In the genomic region with DNA sequence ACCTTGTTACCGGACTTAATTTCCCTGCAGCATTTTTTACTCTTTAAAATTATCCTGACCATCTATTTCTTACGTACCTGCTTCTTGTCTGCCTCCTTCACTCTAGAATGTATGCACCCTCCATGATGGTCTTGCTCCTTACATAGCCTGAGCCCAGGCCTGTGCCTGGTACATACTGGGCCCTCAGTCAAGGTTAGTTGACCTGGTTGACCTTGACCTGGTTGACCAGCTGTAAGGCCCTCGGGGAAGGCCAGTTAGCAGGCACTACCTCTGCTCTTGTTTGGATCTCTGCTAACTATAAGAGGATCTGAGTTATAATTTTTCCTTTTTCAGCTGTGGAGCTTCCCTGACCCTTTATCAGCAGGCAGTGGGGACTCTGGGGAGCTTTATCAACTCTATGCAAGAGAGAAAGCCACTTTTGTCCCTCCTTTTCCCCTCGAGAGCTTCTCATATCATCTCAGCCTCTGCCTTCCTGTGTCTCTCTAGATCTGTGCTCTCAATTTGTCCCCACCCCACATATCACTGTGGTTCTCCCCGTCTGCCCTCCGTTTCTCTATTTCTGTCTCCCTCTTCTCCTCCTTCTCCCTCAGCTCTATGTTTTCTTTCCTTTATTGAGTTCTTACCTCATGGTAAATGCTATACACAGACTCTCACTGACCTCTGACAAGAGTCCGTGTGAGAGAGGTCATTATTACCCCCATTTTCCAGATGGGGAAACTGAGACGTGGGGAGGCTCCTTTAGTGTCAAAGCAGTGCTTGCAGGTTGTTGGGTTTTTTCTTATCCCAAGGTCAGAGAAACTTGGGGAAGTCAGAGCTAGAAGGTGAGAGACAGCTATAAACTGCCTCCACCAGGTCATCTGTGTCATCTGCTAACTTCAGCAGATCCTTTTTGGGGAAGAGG, we compare ENCODE assay signal across 16 cellular contexts. TPM values are rescaled to one million over a fixed set of nuclear protein-coding genes. Genes with fewer than 3 reads are reported as not detected.
DNase-seq lines count a peak whose midpoint lies in the region; ATAC-seq and TF ChIP-seq lines count a peak whose summit lies in the region.
"Had no signal": no experiment of that assay in that cellular context is flagged by ENCODE, and none has a peak within 500 bp of the region (broad histone marks: within the 10 kb centered on the region; RNA-seq: fewer than 3 reads in every experiment).

No MANE protein-coding gene starts in this region.

- no peaks in the 10 kb centered on the region for H3K9me3 Mint-ChIP-seq in natural killer cell
- H3K9me3 Mint-ChIP-seq in natural killer cell treated with Interleukin-12 subunit alpha and Interleukin-12 subunit beta and Interleukin-15 and Interleukin-18, amount 100 ng/mL, for 72 hours: no peaks in the 10 kb centered on the region
- no peaks in the 10 kb centered on the region for H3K9me3 Mint-ChIP-seq in nephron progenitor cell

- no peaks in the 10 kb centered on the region for H3K27me3 ChIP-seq in esophagus muscularis mucosa
- no peaks in the 10 kb centered on the region for H3K27me3 ChIP-seq in aorta (ENCODE audit: control insufficient read depth in 1 of 2, insufficient read depth in 2 of 2, low read length in 1 of 2)
- no peaks in the 10 kb centered on the region for H3K27me3 ChIP-seq in esophagus squamous epithelium

- H3K4me1 ChIP-seq in esophagus muscularis mucosa (peaks cover 21 to 27% (median 24%) of the 10 kb centered on the region in 4 donors), aorta (ENCODE audit: control insufficient read depth in 1 of 2, insufficient read depth in 2 of 2, low read length in 2 of 2) (no peaks in the 10 kb centered on the region), esophagus squamous epithelium (peaks cover 0 to 12% (median 5%) of the 10 kb centered on the region in 3 donors)

- TF ChIP-seq EP300 in esophagus muscularis mucosa (IDR thresholded peaks at IDR 0.05): no peak

- ATAC-seq in natural killer cell: no peak
- no peak for ATAC-seq in natural killer cell treated with Interleukin-12 subunit alpha and Interleukin-12 subunit beta and Interleukin-15 and Interleukin-18, amount 100 ng/mL, for 72 hours
- ATAC-seq in aorta (ENCODE audit: low FRiP score): no peak
- ATAC-seq: T-helper 17 cell had no signal

- TF ChIP-seq POLR2A in esophagus muscularis mucosa (IDR thresholded peaks at IDR 0.05; ENCODE audit: low read depth) (no peak), esophagus squamous epithelium (IDR thresholded peaks at IDR 0.05) (no peak)

- H3K4me3 Mint-ChIP-seq in natural killer cell (peak overlapping the region; percentile 37), nephron progenitor cell (peak overlapping the region; percentile 43)
- no peak overlapping the region for H3K4me3 Mint-ChIP-seq in natural killer cell treated with Interleukin-12 subunit alpha and Interleukin-12 subunit beta and Interleukin-15 and Interleukin-18, amount 100 ng/mL, for 72 hours
- H3K4me3 Mint-ChIP-seq: CD4-positive, alpha-beta memory T cell; T-helper 17 cell had no signal

- intact Hi-C loops in natural killer cell (cut with micrococcal nuclease): no loop called here
- intact Hi-C loops in esophagus muscularis mucosa (cut with DNase I): no loop called here
- intact Hi-C loops in aorta (cut with DNase I): loop anchor here in 1 of 2 donors (10.0 kb wide), 1 partner anchor 101 kb away; no protein-coding TSS in a partner anchor
- intact Hi-C loops in esophagus squamous epithelium (cut with DNase I): no loop called here

- H3K36me3 Mint-ChIP-seq in natural killer cell (no peaks in the 10 kb centered on the region), nephron progenitor cell (ENCODE audit: low read depth) (peaks cover 4% of the 10 kb centered on the region)
- no peaks in the 10 kb centered on the region for H3K36me3 Mint-ChIP-seq in natural killer cell treated with Interleukin-12 subunit alpha and Interleukin-12 subunit beta and Interleukin-15 and Interleukin-18, amount 100 ng/mL, for 72 hours
- H3K36me3 Mint-ChIP-seq: CD4-positive, alpha-beta memory T cell had no signal

- WGBS in esophagus muscularis mucosa: 81% methylated on average over 8 of the region's 8 CpGs
- 66 to 74% methylated on average over 8 of the region's 8 CpGs for WGBS in aorta, 2 donors
- 75 to 78% methylated on average over 8 of the region's 8 CpGs for WGBS in esophagus squamous epithelium, 2 donors

- H3K4me3 ChIP-seq in esophagus muscularis mucosa (no peak overlapping the region), aorta (ENCODE audit: low read length in 2 of 2) (no peak overlapping the region), esophagus squamous epithelium (no peak overlapping the region)

- H3K27me3 Mint-ChIP-seq in natural killer cell (ENCODE audit: low read depth in 2 of 2): no peaks in the 10 kb centered on the region
- H3K27me3 Mint-ChIP-seq in natural killer cell treated with Interleukin-12 subunit alpha and Interleukin-12 subunit beta and Interleukin-15 and Interleukin-18, amount 100 ng/mL, for 72 hours: peaks cover 0 to 10% of the 10 kb centered on the region in 2 donors
- peaks cover 3% of the 10 kb centered on the region for H3K27me3 Mint-ChIP-seq in nephron progenitor cell (ENCODE audit: low read depth, poor library complexity)

- DNase-seq in natural killer cell (no peak), esophagus muscularis mucosa (ENCODE audit: extremely low spot score) (no peak), nephron progenitor cell (no peak), aorta (no peak), esophagus squamous epithelium (lab: John Stamatoyannopoulos, UW) (no peak), mesenteric fat pad (ENCODE audit: low spot score) (no peak), MV-4-11 (lab: John Stamatoyannopoulos, UW) (no peak)
- DNase-seq in natural killer cell treated with Interleukin-12 subunit alpha and Interleukin-12 subunit beta and Interleukin-15 and Interleukin-18, amount 100 ng/mL, for 72 hours (ENCODE audit: low spot score): no peak
- DNase-seq: activated CD4-positive, CD25-positive, alpha-beta regulatory T cell treated with anti-CD3 and anti-CD28 coated beads, Interleukin-2, amount 50 U/mL, for 72 hours; activated effector memory CD4-positive, alpha-beta T cell treated with Interleukin-2 at 50 U/mL for 16 hours; amygdala; CD4-positive, alpha-beta memory T cell; DND-41; head of caudate nucleus; NCI-H1436 treated with DMSO at 0.1 percent for 48 hours; T-helper 17 cell had no signal

- H3K27ac Mint-ChIP-seq in natural killer cell: no peak overlapping the region
- H3K27ac Mint-ChIP-seq in natural killer cell treated with Interleukin-12 subunit alpha and Interleukin-12 subunit beta and Interleukin-15 and Interleukin-18, amount 100 ng/mL, for 72 hours: peak overlapping the region in 1 of 2 donors; percentile 2
- peak overlapping the region; percentile 97 for H3K27ac Mint-ChIP-seq in nephron progenitor cell
- H3K27ac Mint-ChIP-seq: CD4-positive, alpha-beta memory T cell; T-helper 17 cell had no signal

- TF ChIP-seq CTCF in natural killer cell (IDR thresholded peaks at IDR 0.05) (no peak), esophagus muscularis mucosa (IDR thresholded peaks at IDR 0.05) (no peak), nephron progenitor cell (IDR thresholded peaks at IDR 0.05) (no peak), esophagus squamous epithelium (IDR thresholded peaks at IDR 0.05) (no peak)

- H3K36me3 ChIP-seq in esophagus muscularis mucosa (no peaks in the 10 kb centered on the region), aorta (ENCODE audit: control insufficient read depth in 1 of 2, insufficient read depth in 2 of 2, low read length in 1 of 2) (no peaks in the 10 kb centered on the region), esophagus squamous epithelium (no peaks in the 10 kb centered on the region)

- H3K4me1 Mint-ChIP-seq in natural killer cell: peaks cover 17 to 26% of the 10 kb centered on the region in 2 donors
- peaks cover 9 to 17% of the 10 kb centered on the region in 2 donors for H3K4me1 Mint-ChIP-seq in natural killer cell treated with Interleukin-12 subunit alpha and Interleukin-12 subunit beta and Interleukin-15 and Interleukin-18, amount 100 ng/mL, for 72 hours (ENCODE audit: low read depth in 2 of 2)
- peaks cover 82% of the 10 kb centered on the region for H3K4me1 Mint-ChIP-seq in nephron progenitor cell

- no peaks in the 10 kb centered on the region for H3K9me3 ChIP-seq in esophagus muscularis mucosa
- H3K9me3 ChIP-seq in aorta (ENCODE audit: control insufficient read depth, low read length): no peaks in the 10 kb centered on the region
- H3K9me3 ChIP-seq in esophagus squamous epithelium: no peaks in the 10 kb centered on the region

- H3K27ac ChIP-seq in esophagus muscularis mucosa (replicated peaks in 1 of 4): peak overlapping the region; percentile 6 to 40 (median 34)
- peak overlapping the region; percentile 72 to 94 for H3K27ac ChIP-seq in aorta (ENCODE audit: low read depth in 1 of 2, low read length in 2 of 2)
- peak overlapping the region in 2 of 4 donors; percentile 29 to 43 for H3K27ac ChIP-seq in esophagus squamous epithelium

RNA-seq across cellular contexts. Expression of gene SPRY4, which starts 28.6 kb away (rescaled TPM):
- total RNA-seq in natural killer cell: 1 to 10 TPM in 1 of 3 donors, under 1 TPM in 2; 0.20 to 1.3 (median 0.40) TPM
- total RNA-seq in natural killer cell treated with Interleukin-12 subunit alpha and Interleukin-12 subunit beta and Interleukin-15 and Interleukin-18, amount 100 ng/mL, for 72 hours: 1 to 10 TPM; 2.5 to 4.6 TPM
- total RNA-seq in esophagus muscularis mucosa: 10 to 100 TPM; 15.4 to 29.0 (median 24.5) TPM
- 10 to 100 TPM; 49.8 to 67.9 TPM for total RNA-seq in aorta
- 10 to 100 TPM in 1 of 2 donors, 1 to 10 TPM in 1; 8.1 to 21.5 TPM for polyA plus RNA-seq in aorta
- total RNA-seq in esophagus squamous epithelium: 1 to 10 TPM; 1.9 to 7.1 (median 4.4) TPM
- total RNA-seq in mesenteric fat pad: 79.7 TPM
- total RNA-seq: CD4-positive, alpha-beta memory T cell had no signal
- polyA plus RNA-seq: CD4-positive, alpha-beta memory T cell had no signal
